Comparison of ENCODE assay signal across 9 cellular contexts in genomic region chr10:72277340-72277995, GRCh38. TPM values are rescaled to one million over a fixed set of nuclear protein-coding genes. Genes with fewer than 3 reads are reported as not detected.
DNase-seq lines count a peak whose midpoint lies in the region; ATAC-seq and TF ChIP-seq lines count a peak whose summit lies in the region.
"Had no signal": no experiment of that assay in that cellular context is flagged by ENCODE, and none has a peak within 500 bp of the region (broad histone marks: within the 10 kb centered on the region; RNA-seq: fewer than 3 reads in every experiment).

No MANE protein-coding gene starts in this region.

- H3K27me3 Mint-ChIP-seq in brain (peaks cover 24% of the 10 kb centered on the region), mesothelial cell of epicardium (ENCODE audit: low read depth) (no peaks in the 10 kb centered on the region)
- H3K27me3 Mint-ChIP-seq: activated naive CD4-positive, alpha-beta T cell treated with anti-CD3 and anti-CD28 coated beads, Interleukin-2, amount 50 U/mL, for 24 hours had no signal

- H3K27ac ChIP-seq in heart left ventricle (peak overlapping the region; percentile 5 to 100 (median 74)), upper lobe of right lung (peak overlapping the region; percentile 94)

- peaks cover 6 to 38% (median 24%) of the 10 kb centered on the region in 12 donors for H3K4me1 ChIP-seq in heart left ventricle
- peaks cover 20% of the 10 kb centered on the region for H3K4me1 ChIP-seq in upper lobe of right lung

- DNase-seq in heart left ventricle: peak in 1 of 5 donors; percentile 17
- no peak for DNase-seq in left ventricle myocardium superior
- no peak for DNase-seq in mesothelial cell of epicardium (ENCODE audit: low spot score in 2 of 2, unreplicated experiment in 2 of 2)
- no peak for DNase-seq in upper lobe of right lung
- no peak for DNase-seq in dedifferentiated amniotic fluid mesenchymal stem cell (ENCODE audit: extremely low spot score)

- peaks cover 51% of the 10 kb centered on the region for H3K4me1 Mint-ChIP-seq in brain
- peaks cover 29% of the 10 kb centered on the region for H3K4me1 Mint-ChIP-seq in mesothelial cell of epicardium

- H3K9me3 ChIP-seq in heart left ventricle: no peaks in the 10 kb centered on the region
- no peaks in the 10 kb centered on the region for H3K9me3 ChIP-seq in upper lobe of right lung

- peaks cover 0 to 6% (median under 1%) of the 10 kb centered on the region in 5 experiments for H3K9me3 Mint-ChIP-seq in brain
- no peaks in the 10 kb centered on the region for H3K9me3 Mint-ChIP-seq in mesothelial cell of epicardium
- H3K9me3 Mint-ChIP-seq: activated naive CD4-positive, alpha-beta T cell treated with anti-CD3 and anti-CD28 coated beads, Interleukin-2, amount 50 U/mL, for 24 hours had no signal

- H3K4me3 Mint-ChIP-seq in brain (peak overlapping the region; percentile 90 to 99 (median 98)), mesothelial cell of epicardium (no peak overlapping the region)

- intact Hi-C loops in heart left ventricle (cut with DNase I): loop anchor here in 6 of 10 donors (2.0 to 10.0 kb wide), 5 partner anchors 19 to 50 kb away; no protein-coding TSS in a partner anchor
- intact Hi-C loops in left ventricle myocardium superior (cut with micrococcal nuclease): loop anchor here (10.0 kb wide), 1 partner anchor 47 kb away; no protein-coding TSS in a partner anchor
- intact Hi-C loops in upper lobe of right lung (cut with DNase I): no loop called here

- no peak for TF ChIP-seq POLR2A in heart left ventricle (IDR thresholded peaks at IDR 0.05)

- WGBS in heart left ventricle, 4 donors: 80 to 88% (median 82%) methylated on average over 5 of the region's 5 CpGs

- H3K27me3 ChIP-seq in heart left ventricle (no peaks in the 10 kb centered on the region), upper lobe of right lung (no peaks in the 10 kb centered on the region)

- peaks cover 26% of the 10 kb centered on the region for H3K36me3 Mint-ChIP-seq in brain
- H3K36me3 Mint-ChIP-seq in mesothelial cell of epicardium: peaks cover 8% of the 10 kb centered on the region

- no peak overlapping the region for H3K4me3 ChIP-seq in heart left ventricle
- H3K4me3 ChIP-seq in upper lobe of right lung: no peak overlapping the region

- ATAC-seq in heart left ventricle: no peak
- no peak for ATAC-seq in left ventricle myocardium superior
- no peak for ATAC-seq in upper lobe of right lung
- no peak for ATAC-seq in GM18520 (IDR thresholded peaks at IDR 0.05; ENCODE audit: unreplicated experiment)
- ATAC-seq in GM19328 (IDR thresholded peaks at IDR 0.05; ENCODE audit: unreplicated experiment): no peak

- H3K36me3 ChIP-seq in heart left ventricle (peaks cover 3 to 20% (median 15%) of the 10 kb centered on the region in 9 donors), upper lobe of right lung (peaks cover 20% of the 10 kb centered on the region)

- TF ChIP-seq CTCF in heart left ventricle (IDR thresholded peaks at IDR 0.05) (no peak), brain (conservative IDR thresholded peaks at IDR 0.05) (no peak), mesothelial cell of epicardium (IDR thresholded peaks at IDR 0.05; ENCODE audit: unreplicated experiment) (no peak), upper lobe of right lung (IDR thresholded peaks at IDR 0.05) (no peak)

- peak overlapping the region; percentile 51 to 100 (median 100) for H3K27ac Mint-ChIP-seq in brain
- peak overlapping the region; percentile 51 for H3K27ac Mint-ChIP-seq in mesothelial cell of epicardium

RNA-seq across cellular contexts. Expression of gene DDIT4, which starts 3.7 kb away (rescaled TPM):
- total RNA-seq in heart left ventricle: 10 to 100 TPM; 14.6 to 68.2 (median 40.4) TPM
- polyA plus RNA-seq in heart left ventricle: 100 to 1,000 TPM in 1 of 2 donors, 10 to 100 TPM in 1; 59.4 to 112 TPM
- total RNA-seq in left ventricle myocardium superior: 64.2 TPM
- polyA plus RNA-seq in brain (ENCODE audit: insufficient read depth, low read depth, low replicate concordance): 121 TPM
- total RNA-seq in mesothelial cell of epicardium: 61.6 to 62.5 TPM (median 61.9 TPM) in 3 replicates
- 200 TPM for total RNA-seq in upper lobe of right lung
